ENCODE assay signal across 20 cellular contexts in the genomic region with DNA sequence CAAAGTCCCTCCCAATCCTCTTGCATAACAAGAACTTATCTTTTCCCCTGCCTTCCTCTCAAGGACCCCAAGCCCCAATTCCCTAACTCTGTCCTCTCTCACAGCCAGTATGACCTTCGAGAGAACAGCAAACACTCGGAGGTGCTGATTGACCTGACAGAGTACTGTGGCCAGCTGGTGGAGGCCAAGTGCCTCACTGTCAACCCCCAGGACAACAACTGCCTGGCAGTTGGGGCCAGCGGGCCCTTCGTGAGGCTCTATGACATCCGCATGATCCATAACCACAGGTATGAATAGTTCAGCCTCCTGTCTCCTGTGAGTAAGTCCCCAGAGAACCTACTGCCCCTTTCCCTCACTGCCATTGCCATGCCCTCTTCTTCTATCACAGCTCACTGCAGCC. TPM values are rescaled to one million over a fixed set of nuclear protein-coding genes. Genes with fewer than 3 reads are reported as not detected.
DNase-seq lines count a peak whose midpoint lies in the region; ATAC-seq lines count a peak whose summit lies in the region.
"Had no signal": no experiment of that assay in that cellular context is flagged by ENCODE, and none has a peak within 500 bp of the region (broad histone marks: within the 10 kb centered on the region; RNA-seq: fewer than 3 reads in every experiment).

No MANE protein-coding gene starts in this region.

- DNase-seq in Daoy (ENCODE audit: low read depth), result peak; percentile 44
- DNase-seq in M059J (ENCODE audit: low read depth), result peak; percentile 92
- peak; percentile 53 for DNase-seq in glomerular visceral epithelial cell (ENCODE audit: extremely low spot score)
- DNase-seq in myocyte (ENCODE audit: low read depth), result peak; percentile 89
- DNase-seq in amniotic stem cell (lab: John Stamatoyannopoulos, UW), result no peak
- no peak for DNase-seq in MG63
- no peak for DNase-seq in mucosa of gallbladder (ENCODE audit: low spot score)
- DNase-seq: activated CD4-positive, alpha-beta T cell treated with anti-CD3 and anti-CD28 coated beads, Interleukin-2, amount 50 U/mL, for 4 hours; activated T-cell treated with anti-CD3 and anti-CD28 coated beads, Interleukin-2, amount 50 U/mL, for 4 hours; effector memory CD8-positive, alpha-beta T cell; natural killer cell; NCI-H2081; NCI-H526; OCI-M1; stimulated activated naive CD8-positive, alpha-beta T cell treated with anti-CD3 and anti-CD28 coated beads, Interleukin-15, amount 100 ng/mL, for 72 hours; uterus had no signal

- no peaks in the 10 kb centered on the region for H3K9me3 ChIP-seq in MG63
- H3K9me3 ChIP-seq: prostate gland, uterus had no signal

- ATAC-seq in HG03196 (IDR thresholded peaks at IDR 0.05; ENCODE audit: unreplicated experiment), result no peak
- ATAC-seq: activated T-cell treated with anti-CD3 and anti-CD28 coated beads, Interleukin-2, amount 50 U/mL, for 4 hours; effector memory CD8-positive, alpha-beta T cell; GM12878; GM23338; natural killer cell; stimulated activated naive CD8-positive, alpha-beta T cell treated with anti-CD3 and anti-CD28 coated beads, Interleukin-15, amount 100 ng/mL, for 72 hours had no signal

- no peaks in the 10 kb centered on the region; the same call in 1 of the 2 replicates for H3K36me3 ChIP-seq in MG63
- H3K36me3 ChIP-seq: uterus had no signal

- H3K4me3 ChIP-seq in MG63, result no peak overlapping the region
- H3K4me3 ChIP-seq: GM12878, GM23338, prostate gland, uterus had no signal

- H3K27me3 ChIP-seq in MG63, result no peaks in the 10 kb centered on the region
- H3K27me3 ChIP-seq: uterus had no signal

RNA-seq across cellular contexts. Expression of a gene that starts 29.9 kb away (rescaled TPM):
- 54.9 and 65.0 TPM in 2 replicates for total RNA-seq in Daoy (2014; rRNA removed; shearing (Covaris generic))
- total RNA-seq in M059J (2014; rRNA removed; shearing (Covaris generic)), result 48.6 and 52.2 TPM in 2 replicates
- total RNA-seq in myocyte, result 37.8 and 42.7 TPM in 2 replicates
- polyA plus RNA-seq in myocyte (2012), result 58.0 TPM
- total RNA-seq in MG63 (2014; rRNA removed; shearing (Covaris generic); ENCODE audit: low replicate concordance), result 31.8 and 54.2 TPM in 2 replicates
- 34.3 TPM for total RNA-seq in mucosa of gallbladder

RNA-seq across cellular contexts. Expression of a gene that starts 49.7 kb away (rescaled TPM):
- 1.2 and 2.1 TPM in 2 replicates for total RNA-seq in Daoy (2014; rRNA removed; shearing (Covaris generic))
- total RNA-seq in M059J (2014; rRNA removed; shearing (Covaris generic)), result 1.4 and 2.9 TPM in 2 replicates
- 0.05 TPM in 1 of 2 replicates, not detected in the other for total RNA-seq in myocyte
- 0.20 TPM for polyA plus RNA-seq in myocyte (2012)
- total RNA-seq in MG63 (2014; rRNA removed; shearing (Covaris generic); ENCODE audit: low replicate concordance), result not detected in 2 replicates
- 48.5 TPM for total RNA-seq in mucosa of gallbladder

RNA-seq across cellular contexts. Expression of a gene that starts 57.7 kb away (rescaled TPM):
- 10.3 and 14.1 TPM in 2 replicates for total RNA-seq in Daoy (2014; rRNA removed; shearing (Covaris generic))
- 20.7 and 30.0 TPM in 2 replicates for total RNA-seq in M059J (2014; rRNA removed; shearing (Covaris generic))
- 23.7 and 30.1 TPM in 2 replicates for total RNA-seq in myocyte
- 30.5 TPM for polyA plus RNA-seq in myocyte (2012)
- 14.9 and 15.8 TPM in 2 replicates for total RNA-seq in MG63 (2014; rRNA removed; shearing (Covaris generic); ENCODE audit: low replicate concordance)
- 52.6 TPM for total RNA-seq in mucosa of gallbladder

Comparison
In these comparisons a context has a peak if more than half of its experiments do, and no peak if none do; other contexts are left out.
1. DNase-seq: peak in Daoy (single experiment), M059J (single experiment), glomerular visceral epithelial cell (single experiment) and myocyte (single experiment); none in amniotic stem cell (single experiment), MG63 (single experiment) and mucosa of gallbladder (single experiment).
2. RNA of a gene that starts 49.7 kb away (total RNA-seq): 48.5 TPM in mucosa of gallbladder (single experiment); 1.2 to 2.1 TPM in Daoy, 1.4 to 2.9 TPM in M059J, 0.05 TPM in myocyte and not detected in MG63; every median in the first group is over 10 times any median in the second.